24 cellular contexts compared by ENCODE assay signal in genomic region chr21:14762309-14762708, GRCh38.
DNase-seq lines count a peak whose midpoint lies in the region; ATAC-seq and TF ChIP-seq lines count a peak whose summit lies in the region.
"Had no signal": no experiment of that assay in that cellular context is flagged by ENCODE, and none has a peak within 500 bp of the region (broad histone marks: within the 10 kb centered on the region; RNA-seq: fewer than 3 reads in every experiment).

No MANE protein-coding gene starts in this region.

- DNase-seq in CD8-positive, alpha-beta memory T cell = no peak
- DNase-seq in adrenal gland (no peak), DMS79 treated with DMSO at 0.1 percent for 48 hours (lab: John Stamatoyannopoulos, UW) (no peak), GM10248 (ENCODE audit: extremely low spot score) (no peak)
- DNase-seq: activated CD4-positive, alpha-beta T cell treated with anti-CD3 and anti-CD28 coated beads, Interleukin-2, amount 50 U/mL, for 4 hours; activated CD8-positive, alpha-beta memory T cell treated with anti-CD3 and anti-CD28 coated beads, Interleukin-2, amount 50 U/mL, for 48 hours; activated naive CD8-positive, alpha-beta T cell treated with anti-CD3 and anti-CD28 coated beads for 36 hours; CD4-positive, alpha-beta T cell; DMS153; effector memory CD4-positive, alpha-beta T cell; foreskin keratinocyte; GF-D8; NCI-H187 treated with DMSO at 0.1 percent for 48 hours; NCI-H2227 treated with DMSO at 0.1 percent for 48 hours; NCI-H82; substantia nigra; uterus; WERI-Rb-1 had no signal

- H3K27me3 Mint-ChIP-seq in CD8-positive, alpha-beta memory T cell = peaks cover 0 to 2% of the 10 kb centered on the region in 2 donors
- H3K27me3 Mint-ChIP-seq: activated naive CD8-positive, alpha-beta T cell treated with anti-CD3 and anti-CD28 coated beads for 36 hours; CD4-positive, alpha-beta T cell had no signal

- no peaks in the 10 kb centered on the region for H4K20me1 ChIP-seq in KMS-11 (ENCODE audit: insufficient read depth)

- H3K27ac Mint-ChIP-seq in CD8-positive, alpha-beta memory T cell = no peak overlapping the region
- H3K27ac Mint-ChIP-seq: activated naive CD8-positive, alpha-beta T cell treated with anti-CD3 and anti-CD28 coated beads for 36 hours; CD4-positive, alpha-beta T cell; immature natural killer cell had no signal

- no peak for ATAC-seq in HG03342 (IDR thresholded peaks at IDR 0.05; ENCODE audit: unreplicated experiment)
- ATAC-seq in HG03469 (IDR thresholded peaks at IDR 0.05; ENCODE audit: unreplicated experiment) = no peak
- ATAC-seq: foreskin keratinocyte had no signal

- H3K4me1 ChIP-seq in CD8-positive, alpha-beta memory T cell (ENCODE audit: insufficient read depth, low read length) = peaks cover 4% of the 10 kb centered on the region
- peaks cover 60% of the 10 kb centered on the region for H3K4me1 ChIP-seq in KMS-11 (ENCODE audit: low read depth, poor library complexity, severe bottlenecking)
- H3K4me1 ChIP-seq in adrenal gland (replicated peaks in 1 of 2) = peaks cover 0 to 6% of the 10 kb centered on the region in 2 donors
- H3K4me1 ChIP-seq in muscle layer of duodenum (ENCODE audit: control insufficient read depth in 1 of 2, insufficient read depth in 2 of 2, low read length in 2 of 2) = no peaks in the 10 kb centered on the region
- H3K4me1 ChIP-seq: foreskin keratinocyte, uterus had no signal

- H3K4me3 ChIP-seq in CD8-positive, alpha-beta memory T cell (ENCODE audit: low read length) = no peak overlapping the region
- H3K4me3 ChIP-seq in KMS-11 (IDR thresholded peaks at IDR 0.05; ENCODE audit: insufficient read depth, low read depth, low read length) (no peak overlapping the region), adrenal gland (peak overlapping the region in 1 of 4 donors; percentile 1), muscle layer of duodenum (ENCODE audit: low read depth in 1 of 2, low read length in 2 of 2) (peak overlapping the region in 1 of 2 donors; percentile 44)
- H3K4me3 ChIP-seq: hepatocyte, uterus had no signal

- no peaks in the 10 kb centered on the region for H3K9me3 ChIP-seq in CD8-positive, alpha-beta memory T cell (ENCODE audit: low read length)
- H3K9me3 ChIP-seq in adrenal gland (replicated peaks in 1 of 3) = no peaks in the 10 kb centered on the region
- H3K9me3 ChIP-seq in muscle layer of duodenum (ENCODE audit: control insufficient read depth in 1 of 2, low read length in 2 of 2) = peaks cover 0 to 9% of the 10 kb centered on the region in 2 donors
- H3K9me3 ChIP-seq: uterus had no signal

- no peaks in the 10 kb centered on the region for H3K79me2 ChIP-seq in KMS-11 (ENCODE audit: insufficient read depth, low read depth)
- H3K79me2 ChIP-seq: hepatocyte had no signal

- intact Hi-C loops in adrenal gland (cut with DNase I) = no loop called here

- CTCF ChIA-PET in CD8-positive, alpha-beta memory T cell (lab: Charles Lee) = no interaction called here
- CTCF ChIA-PET in GM10248 (lab: Yijun Ruan, JAX) = interaction anchor here (1.1 to 2.6 kb wide), 7 partner anchors 9 to 228 kb away, joined by 3 to 15 read pairs (median 3); no protein-coding TSS in a partner anchor

- H3K9ac ChIP-seq in KMS-11 = peak overlapping the region; percentile 28; the same call in 1 of the 2 replicates

- H3K4me2 ChIP-seq in KMS-11 = peak overlapping the region; percentile 80
- H3K4me2 ChIP-seq: hepatocyte had no signal

- no peaks in the 10 kb centered on the region for H3K4me1 Mint-ChIP-seq in CD8-positive, alpha-beta memory T cell
- H3K4me1 Mint-ChIP-seq: immature natural killer cell had no signal

- no peak for TF ChIP-seq POLR2A in adrenal gland (IDR thresholded peaks at IDR 0.05)

- H3K9me3 Mint-ChIP-seq in CD8-positive, alpha-beta memory T cell = no peaks in the 10 kb centered on the region
- H3K9me3 Mint-ChIP-seq: CD4-positive, alpha-beta T cell; immature natural killer cell had no signal

- TF ChIP-seq CTCF in KMS-11 (conservative IDR thresholded peaks at IDR 0.05; ENCODE audit: low read depth, low read length) = no peak
- TF ChIP-seq CTCF in adrenal gland (IDR thresholded peaks at IDR 0.05) = no peak
- no peak for TF ChIP-seq CTCF in GM10248 (IDR thresholded peaks at IDR 0.05; ENCODE audit: control extremely low read depth, extremely low read depth, low read depth, missing control alignments)

- H3K27me3 ChIP-seq in CD8-positive, alpha-beta memory T cell (ENCODE audit: insufficient read depth, low read length, poor library complexity, severe bottlenecking) = no peaks in the 10 kb centered on the region
- no peaks in the 10 kb centered on the region for H3K27me3 ChIP-seq in KMS-11 (ENCODE audit: insufficient read depth, low read depth)
- H3K27me3 ChIP-seq in adrenal gland = no peaks in the 10 kb centered on the region
- H3K27me3 ChIP-seq in muscle layer of duodenum (ENCODE audit: low read depth, low read length) = no peaks in the 10 kb centered on the region
- H3K27me3 ChIP-seq: foreskin keratinocyte, hepatocyte, uterus had no signal

- no peak overlapping the region for H3K4me3 Mint-ChIP-seq in CD8-positive, alpha-beta memory T cell
- H3K4me3 Mint-ChIP-seq: activated naive CD8-positive, alpha-beta T cell treated with anti-CD3 and anti-CD28 coated beads for 36 hours; CD4-positive, alpha-beta T cell; immature natural killer cell had no signal

- H3K36me3 Mint-ChIP-seq in CD8-positive, alpha-beta memory T cell = peaks cover 0 to 3% (median 0%) of the 10 kb centered on the region in 3 donors
- H3K36me3 Mint-ChIP-seq: immature natural killer cell had no signal

- 53 to 68% (median 61%) methylated on average over 1 of the region's 1 CpG for WGBS in adrenal gland, 4 donors

- POLR2A ChIA-PET in CD8-positive, alpha-beta memory T cell (lab: Charles Lee) = no interaction called here
- POLR2A ChIA-PET in GM10248 (lab: Yijun Ruan, JAX) = no interaction called here

- H2AFZ ChIP-seq in KMS-11 (ENCODE audit: low read depth) = no peak overlapping the region
- H2AFZ ChIP-seq: hepatocyte had no signal

- no peaks in the 10 kb centered on the region for H3K36me3 ChIP-seq in CD8-positive, alpha-beta memory T cell (ENCODE audit: insufficient read depth, low read length)
- no peaks in the 10 kb centered on the region for H3K36me3 ChIP-seq in KMS-11 (ENCODE audit: insufficient read depth)
- no peaks in the 10 kb centered on the region for H3K36me3 ChIP-seq in adrenal gland (replicated peaks in 1 of 2)
- H3K36me3 ChIP-seq in muscle layer of duodenum (ENCODE audit: control insufficient read depth in 1 of 2, insufficient read depth in 2 of 2, low read length in 2 of 2) = no peaks in the 10 kb centered on the region
- H3K36me3 ChIP-seq: uterus, WERI-Rb-1 had no signal

- H3K27ac ChIP-seq in CD8-positive, alpha-beta memory T cell (ENCODE audit: low read depth, low read length) = peak overlapping the region; percentile 62
- H3K27ac ChIP-seq in KMS-11 = peak overlapping the region; percentile 74
- peak overlapping the region in 3 of 5 donors; percentile 41 to 50 (median 42) for H3K27ac ChIP-seq in adrenal gland
- peak overlapping the region; percentile 83 for H3K27ac ChIP-seq in muscle layer of duodenum (ENCODE audit: low read length)
- H3K27ac ChIP-seq: foreskin keratinocyte, hepatocyte, uterus, WERI-Rb-1 had no signal
